13 cellular contexts compared by ENCODE assay signal in genomic region chr10:33291053-33291592, GRCh38. TPM values are rescaled to one million over a fixed set of nuclear protein-coding genes. Genes with fewer than 3 reads are reported as not detected.
DNase-seq lines count a peak whose midpoint lies in the region; ATAC-seq, FAIRE-seq and TF ChIP-seq lines count a peak whose summit lies in the region.
"Had no signal": no experiment of that assay in that cellular context is flagged by ENCODE, and none has a peak within 500 bp of the region (broad histone marks: within the 10 kb centered on the region; RNA-seq: fewer than 3 reads in every experiment).

No MANE protein-coding gene starts in this region.

- no peak for FAIRE-seq in RCC 7860 (lab: Jason Lieb, UNC)

- no peak overlapping the region for H3K27ac ChIP-seq in C4-2B
- peak overlapping the region; percentile 64 to 69 (median 66) for H3K27ac ChIP-seq in esophagus muscularis mucosa (replicated peaks in 1 of 4)
- no peak overlapping the region for H3K27ac ChIP-seq in ovary
- no peak overlapping the region for H3K27ac ChIP-seq in effector memory CD4-positive, alpha-beta T cell (ENCODE audit: insufficient read depth, low read length, poor library complexity, severe bottlenecking)
- H3K27ac ChIP-seq: KMS-11, testis had no signal

- no peaks in the 10 kb centered on the region for H3K9me3 Mint-ChIP-seq in neural crest cell

- H3K27me3 Mint-ChIP-seq in neural crest cell (ENCODE audit: low read depth), result no peaks in the 10 kb centered on the region
- H3K27me3 Mint-ChIP-seq in T-helper 17 cell, result peaks cover 31% of the 10 kb centered on the region

- intact Hi-C loops in esophagus muscularis mucosa (cut with DNase I) (no loop called here), ovary (cut with DNase I) (no loop called here)

- no peaks in the 10 kb centered on the region for H3K36me3 Mint-ChIP-seq in neural crest cell (ENCODE audit: low read depth)
- no peaks in the 10 kb centered on the region for H3K36me3 Mint-ChIP-seq in T-helper 17 cell (ENCODE audit: low read depth)

- DNase-seq in RCC 7860 (ENCODE audit: low spot score) (peak; percentile 76), esophagus muscularis mucosa (ENCODE audit: extremely low spot score) (no peak), neural crest cell (ENCODE audit: low read depth, low spot score) (no peak), ovary (no peak), DMS 273 treated with DMSO at 0.1 percent for 48 hours (lab: John Stamatoyannopoulos, UW) (no peak), T-helper 17 cell (no peak)
- no peak for DNase-seq in effector memory CD4-positive, alpha-beta T cell
- DNase-seq: amygdala, DMS79 treated with DMSO at 0.1 percent for 48 hours, NCI-H69, testis had no signal

- H3K27me3 ChIP-seq in esophagus muscularis mucosa, result no peaks in the 10 kb centered on the region
- no peaks in the 10 kb centered on the region for H3K27me3 ChIP-seq in ovary
- H3K27me3 ChIP-seq in effector memory CD4-positive, alpha-beta T cell (replicated peaks; ENCODE audit: control insufficient read depth, insufficient read depth, low read length, poor library complexity, severe bottlenecking), result no peaks in the 10 kb centered on the region
- H3K27me3 ChIP-seq: testis had no signal

- H3K27ac Mint-ChIP-seq in neural crest cell (ENCODE audit: unreplicated experiment), result peak overlapping the region; percentile 13
- H3K27ac Mint-ChIP-seq in T-helper 17 cell, result no peak overlapping the region

- peak overlapping the region; percentile 38 for H3K4me3 Mint-ChIP-seq in neural crest cell
- no peak overlapping the region for H3K4me3 Mint-ChIP-seq in T-helper 17 cell

- TF ChIP-seq EP300 in esophagus muscularis mucosa (IDR thresholded peaks at IDR 0.05) (no peak), ovary (IDR thresholded peaks at IDR 0.05) (no peak)

- H3K4me3 ChIP-seq in esophagus muscularis mucosa (peak overlapping the region in 3 of 4 donors; percentile 6 to 35 (median 16)), ovary (no peak overlapping the region)
- no peak overlapping the region for H3K4me3 ChIP-seq in effector memory CD4-positive, alpha-beta T cell (ENCODE audit: insufficient read depth, low read depth, low read length, poor library complexity, severe bottlenecking)
- H3K4me3 ChIP-seq: testis had no signal

- TF ChIP-seq CTCF in C4-2B (conservative IDR thresholded peaks at IDR 0.05), result 0 out of 2 replicates have a peak, but pooled peaks have one; percentile 6
- no peak for TF ChIP-seq CTCF in esophagus muscularis mucosa (IDR thresholded peaks at IDR 0.05)
- TF ChIP-seq CTCF in neural crest cell (conservative IDR thresholded peaks at IDR 0.05), result no peak
- no peak for TF ChIP-seq CTCF in ovary (IDR thresholded peaks at IDR 0.05)

- H3K4me1 ChIP-seq in esophagus muscularis mucosa, result peaks cover 68 to 91% (median 76%) of the 10 kb centered on the region in 4 donors
- H3K4me1 ChIP-seq in ovary (ENCODE audit: insufficient read depth), result peaks cover 13% of the 10 kb centered on the region
- no peaks in the 10 kb centered on the region for H3K4me1 ChIP-seq in effector memory CD4-positive, alpha-beta T cell (ENCODE audit: control insufficient read depth, insufficient read depth, low read length, poor library complexity, severe bottlenecking)

- H3K9me3 ChIP-seq in esophagus muscularis mucosa (no peaks in the 10 kb centered on the region), ovary (no peaks in the 10 kb centered on the region), T-helper 17 cell (ENCODE audit: control insufficient read depth, low read length, poor library complexity, severe bottlenecking) (no peaks in the 10 kb centered on the region)
- H3K9me3 ChIP-seq in effector memory CD4-positive, alpha-beta T cell (ENCODE audit: control insufficient read depth, low read length), result no peaks in the 10 kb centered on the region
- H3K9me3 ChIP-seq: testis had no signal

- ATAC-seq in T-helper 17 cell, result no peak

- H3K36me3 ChIP-seq in esophagus muscularis mucosa (peaks cover 0 to 10% (median 0%) of the 10 kb centered on the region in 4 donors), ovary (no peaks in the 10 kb centered on the region)
- no peaks in the 10 kb centered on the region for H3K36me3 ChIP-seq in effector memory CD4-positive, alpha-beta T cell (ENCODE audit: control insufficient read depth, insufficient read depth, low read length)

- no peak for TF ChIP-seq POLR2A in esophagus muscularis mucosa (IDR thresholded peaks at IDR 0.05; ENCODE audit: low read depth)
- TF ChIP-seq POLR2A in ovary (IDR thresholded peaks at IDR 0.05), result no peak

- H3K4me1 Mint-ChIP-seq in neural crest cell, result peaks cover 56% of the 10 kb centered on the region
- H3K4me1 Mint-ChIP-seq in T-helper 17 cell, result no peaks in the 10 kb centered on the region

- 71% methylated on average over 5 of the region's 5 CpGs for WGBS in esophagus muscularis mucosa
- WGBS in ovary, 3 donors, result 48 to 64% (median 60%) methylated on average over 5 of the region's 5 CpGs

RNA-seq across cellular contexts. Expression of gene NRP1, which starts 43.3 kb away (rescaled TPM):
- 10 to 100 TPM; 36.5 to 64.4 (median 54.1) TPM for total RNA-seq in esophagus muscularis mucosa
- total RNA-seq in neural crest cell, result 14.5 and 16.1 TPM in 2 replicates
- 100 to 1,000 TPM in 1 of 7 donors, 10 to 100 TPM in 6; 39.6 to 109 (median 67.2) TPM for total RNA-seq in ovary
- 100 to 1,000 TPM in 1 of 2 donors, 10 to 100 TPM in 1; 56.2 to 134 TPM for polyA plus RNA-seq in ovary
- total RNA-seq in T-helper 17 cell, result under 1 TPM; 0.15 to 0.47 TPM

Comparison
In these comparisons a context has a peak if more than half of its experiments do, and no peak if none do; other contexts are left out.
1. H3K27ac ChIP-seq: peak in esophagus muscularis mucosa (4 of 4); none in C4-2B (single experiment), ovary (0 of 2) and effector memory CD4-positive, alpha-beta T cell (single experiment).
2. H3K4me3 ChIP-seq: peak in esophagus muscularis mucosa (3 of 4); none in ovary (single experiment) and effector memory CD4-positive, alpha-beta T cell (single experiment).
3. RNA of gene NRP1, which starts 43.3 kb away (total RNA-seq): 39.6 to 109 TPM in ovary, 36.5 to 64.4 TPM in esophagus muscularis mucosa and 14.5 to 16.1 TPM in neural crest cell; 0.15 to 0.47 TPM in T-helper 17 cell; every median in the first group is over 10 times any median in the second.